Comparison of ENCODE assay signal across 15 cellular contexts in the genomic region with DNA sequence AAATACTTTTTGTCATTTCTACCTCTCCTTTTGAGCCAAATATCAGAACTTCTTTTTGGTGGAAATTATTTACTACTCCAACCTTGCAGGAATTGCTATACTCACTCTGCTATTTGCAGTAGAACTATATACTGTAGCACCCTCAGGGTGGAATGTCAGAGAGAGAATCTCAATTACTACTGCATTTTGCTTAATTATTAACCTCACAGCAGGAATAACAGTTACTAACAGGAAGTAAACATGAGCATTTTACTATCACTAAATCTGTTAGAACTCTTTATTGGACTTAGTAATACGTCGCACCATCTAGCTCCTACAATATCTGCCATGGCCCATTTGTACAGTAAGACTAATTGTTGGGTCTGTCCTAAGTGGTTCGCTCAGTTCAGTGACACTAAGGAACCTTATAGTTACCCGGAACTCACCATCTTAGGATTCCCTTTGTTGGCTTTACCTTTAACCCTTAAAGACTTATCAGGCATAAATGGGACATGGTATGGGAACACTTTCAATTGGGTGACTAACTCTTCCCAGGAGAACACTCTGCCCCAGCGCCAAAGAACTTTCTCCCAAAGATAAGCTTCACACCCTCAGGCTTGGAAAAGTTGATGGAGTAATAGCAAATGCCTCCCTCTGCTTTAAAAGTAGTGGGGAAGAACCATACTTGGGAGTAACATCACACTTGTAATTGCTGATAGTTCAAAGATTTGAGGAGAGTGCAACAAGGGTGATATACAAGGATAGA. TPM values are rescaled to one million over a fixed set of nuclear protein-coding genes. Genes with fewer than 3 reads are reported as not detected.
DNase-seq lines count a peak whose midpoint lies in the region; ATAC-seq, FAIRE-seq and TF ChIP-seq lines count a peak whose summit lies in the region.
"Had no signal": no experiment of that assay in that cellular context is flagged by ENCODE, and none has a peak within 500 bp of the region (broad histone marks: within the 10 kb centered on the region; RNA-seq: fewer than 3 reads in every experiment).

No MANE protein-coding gene starts in this region.

- TF ChIP-seq POLR2A in body of pancreas (IDR thresholded peaks at IDR 0.05): no peak

- H3K4me3 ChIP-seq in body of pancreas (no peak overlapping the region), pancreas (no peak overlapping the region)
- H3K4me3 ChIP-seq: Peyer's patch had no signal

- intact Hi-C loops in CD4-positive, alpha-beta T cell (cut with DNase I, micrococcal nuclease): no loop called here
- intact Hi-C loops in body of pancreas (cut with DNase I): no loop called here
- intact Hi-C loops in pancreas (cut with DNase I): no loop called here

- peak; percentile 11 for FAIRE-seq in GM19239 (lab: Jason Lieb, UNC)
- FAIRE-seq in pancreas (lab: Jason Lieb, UNC): no peak

- POLR2A ChIA-PET in CD4-positive, alpha-beta T cell (lab: Charles Lee): no interaction called here

- no peak for ATAC-seq in CD4-positive, alpha-beta T cell (ENCODE audit: poor library complexity)
- ATAC-seq in body of pancreas (peak; percentile 40), pancreas (peak; percentile 53 to 65 (median 58)), GM21737 (IDR thresholded peaks at IDR 0.05; ENCODE audit: unreplicated experiment) (no peak)

- DNase-seq in CD4-positive, alpha-beta T cell: no peak
- DNase-seq in GM19239 (ENCODE audit: insufficient read length, low spot score) (no peak), body of pancreas (no peak), pancreas (no peak), NCI-H1436 (lab: John Stamatoyannopoulos, UW) (no peak)
- no peak for DNase-seq in stimulated activated CD4-positive, alpha-beta T cell treated with anti-CD3 and anti-CD28 coated beads, Interleukin-2, amount 100 ng/mL, for 48 hours
- DNase-seq: DMS 273 treated with DMSO at 0.1 percent for 48 hours, HCEC 1CT, NCI-H1105 treated with DMSO at 0.1 percent for 48 hours, NCI-H2029, NCI-H2171 treated with DMSO at 0.1 percent for 48 hours, NCI-H510A treated with DMSO at 0.1 percent for 48 hours, Peyer's patch, SIG-M5 had no signal

- no peak overlapping the region for H3K27ac ChIP-seq in CD4-positive, alpha-beta T cell (ENCODE audit: low read depth, low read length)
- H3K27ac ChIP-seq in body of pancreas (no peak overlapping the region), pancreas (no peak overlapping the region)
- H3K27ac ChIP-seq: Peyer's patch had no signal

- H3K27me3 ChIP-seq in CD4-positive, alpha-beta T cell (ENCODE audit: control insufficient read depth, insufficient read depth, low read length): no peaks in the 10 kb centered on the region
- no peaks in the 10 kb centered on the region for H3K27me3 ChIP-seq in body of pancreas
- no peaks in the 10 kb centered on the region for H3K27me3 ChIP-seq in pancreas
- H3K27me3 ChIP-seq: Peyer's patch had no signal

- H3K36me3 Mint-ChIP-seq in CD4-positive, alpha-beta T cell (ENCODE audit: low read depth): peaks cover 94% of the 10 kb centered on the region

- no peak for TF ChIP-seq CTCF in CD4-positive, alpha-beta T cell (IDR thresholded peaks at IDR 0.05)
- no peak for TF ChIP-seq CTCF in body of pancreas (IDR thresholded peaks at IDR 0.05)
- TF ChIP-seq CTCF in pancreas (IDR thresholded peaks at IDR 0.05): no peak

- no peaks in the 10 kb centered on the region for H3K9me3 Mint-ChIP-seq in CD4-positive, alpha-beta T cell

- H3K27me3 Mint-ChIP-seq in CD4-positive, alpha-beta T cell: no peaks in the 10 kb centered on the region

- CTCF ChIA-PET in CD4-positive, alpha-beta T cell (lab: Charles Lee): interaction anchor here (0.6 kb wide), 1 partner anchor 21 kb away, joined by 3 read pairs; no protein-coding TSS in a partner anchor

- H3K36me3 ChIP-seq in body of pancreas (replicated peaks in 1 of 2; ENCODE audit: insufficient read depth in 1 of 2, low read depth in 2 of 2): no peaks in the 10 kb centered on the region
- no peaks in the 10 kb centered on the region for H3K36me3 ChIP-seq in pancreas
- H3K36me3 ChIP-seq: Peyer's patch had no signal

- peaks cover 27% of the 10 kb centered on the region for H3K4me1 ChIP-seq in body of pancreas
- H3K4me1 ChIP-seq in pancreas: peaks cover 3 to 14% (median 5%) of the 10 kb centered on the region in 3 donors
- H3K4me1 ChIP-seq: Peyer's patch had no signal

- H3K9me3 ChIP-seq in CD4-positive, alpha-beta T cell (ENCODE audit: control insufficient read depth, low read length): no peaks in the 10 kb centered on the region
- H3K9me3 ChIP-seq in body of pancreas: no peaks in the 10 kb centered on the region
- no peaks in the 10 kb centered on the region for H3K9me3 ChIP-seq in pancreas
- H3K9me3 ChIP-seq: Peyer's patch had no signal

- H3K27ac Mint-ChIP-seq in CD4-positive, alpha-beta T cell: peak overlapping the region; percentile 41

- no peak overlapping the region for H3K4me3 Mint-ChIP-seq in CD4-positive, alpha-beta T cell

- peaks cover 61% of the 10 kb centered on the region for H3K4me1 Mint-ChIP-seq in CD4-positive, alpha-beta T cell (ENCODE audit: low read depth)

- 52 to 56% methylated on average over 5 of the region's 5 CpGs for WGBS in body of pancreas, 2 donors
- WGBS in pancreas, 2 donors: 41 to 51% methylated on average over 5 of the region's 5 CpGs

RNA-seq across cellular contexts. Expression of gene PLN, which starts 38.8 kb away (rescaled TPM):
- total RNA-seq in CD4-positive, alpha-beta T cell: not detected
- total RNA-seq in body of pancreas: 1 to 10 TPM in 1 of 2 donors, under 1 TPM in 1; 0.99 to 2.3 TPM
- 1 to 10 TPM in 1 of 6 donors, under 1 TPM in 5; 0.09 to 1.1 (median 0.52) TPM for total RNA-seq in pancreas
- polyA plus RNA-seq in pancreas: 1 to 10 TPM; 2.1 to 2.8 TPM

Comparison
In these comparisons a context has a peak if more than half of its experiments do, and no peak if none do; other contexts are left out.
1. ATAC-seq: peak in body of pancreas (single experiment) and pancreas (4 of 4); none in CD4-positive, alpha-beta T cell (single experiment) and GM21737 (single experiment).